8 cellular contexts compared by ENCODE assay signal in the genomic region with DNA sequence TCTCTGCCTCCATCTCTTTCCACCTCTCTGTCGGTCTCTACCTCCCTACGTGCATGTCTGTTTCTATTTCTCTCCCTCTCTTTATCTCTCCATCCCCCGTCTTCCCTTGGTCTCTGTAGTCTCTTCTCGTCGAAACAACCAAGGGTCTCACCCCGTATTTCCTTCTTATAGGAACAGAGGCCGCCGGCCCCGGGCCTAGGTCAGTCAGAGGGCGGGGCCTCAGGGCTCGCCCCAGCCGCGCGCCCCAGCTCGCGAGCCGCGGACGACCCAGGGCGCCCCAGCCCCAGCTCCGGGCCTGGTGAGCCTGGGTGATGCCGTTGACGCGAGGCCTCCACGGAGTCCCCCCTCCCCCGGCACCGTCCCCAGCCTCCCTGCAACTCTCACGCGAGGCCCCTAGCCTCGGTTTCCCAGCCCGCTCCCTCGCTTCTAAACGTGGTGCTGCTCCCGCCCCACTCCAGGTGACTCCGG. TPM values are rescaled to one million over a fixed set of nuclear protein-coding genes. Genes with fewer than 3 reads are reported as not detected.
DNase-seq lines count a peak whose midpoint lies in the region; ATAC-seq and TF ChIP-seq lines count a peak whose summit lies in the region.

No MANE protein-coding gene starts in this region.

- peaks cover 0 to 10% (median 9%) of the 10 kb centered on the region in 3 donors for H3K27me3 Mint-ChIP-seq in CD14-positive monocyte (ENCODE audit: low read depth in 3 of 3)
- no peaks in the 10 kb centered on the region for H3K27me3 Mint-ChIP-seq in activated naive CD8-positive, alpha-beta T cell treated with anti-CD3 and anti-CD28 coated beads for 36 hours

- peak overlapping the region; percentile 59 for H3K4me3 ChIP-seq in iPS-18a (ENCODE audit: low read length)
- H3K4me3 ChIP-seq in spleen, result peak overlapping the region; percentile 46 to 85 (median 60)

- TF ChIP-seq CTCF in CD14-positive monocyte (IDR thresholded peaks at IDR 0.05) (no peak), spleen (IDR thresholded peaks at IDR 0.05 in 8 of 11, conservative IDR thresholded peaks at IDR 0.05 in 3 of 11) (no peak)

- intact Hi-C loops in CD14-positive monocyte (cut with micrococcal nuclease), result loop anchor here (5.0 to 10.0 kb wide), 3 partner anchors 54 to 154 kb away; partner anchors contain the start of gene TFE3 (in 1 of the 2)
- intact Hi-C loops in spleen (cut with DNase I; ENCODE audit: low total_unique reads), result loop anchor here (10.0 kb wide), 2 partner anchors 54 to 86 kb away; partner anchors contain the start of gene HDAC6

- no peak overlapping the region for H3K9ac ChIP-seq in iPS-18a (ENCODE audit: low read length)

- H3K4me3 Mint-ChIP-seq in CD14-positive monocyte, result peak overlapping the region; percentile 84 to 93
- peak overlapping the region; percentile 83 for H3K4me3 Mint-ChIP-seq in activated naive CD8-positive, alpha-beta T cell treated with anti-CD3 and anti-CD28 coated beads for 36 hours

- H3K27ac ChIP-seq in iPS-18a (ENCODE audit: low read length) (no peak overlapping the region), spleen (peak overlapping the region; percentile 46 to 85 (median 78))

- H3K9me3 Mint-ChIP-seq in CD14-positive monocyte, result peaks cover 0 to 7% (median 0%) of the 10 kb centered on the region in 7 donors
- no peaks in the 10 kb centered on the region for H3K9me3 Mint-ChIP-seq in activated naive CD8-positive, alpha-beta T cell treated with anti-CD3 and anti-CD28 coated beads for 36 hours

- peaks cover 17 to 20% of the 10 kb centered on the region in 2 donors for H3K36me3 Mint-ChIP-seq in CD14-positive monocyte
- peaks cover 7% of the 10 kb centered on the region for H3K36me3 Mint-ChIP-seq in activated naive CD8-positive, alpha-beta T cell treated with anti-CD3 and anti-CD28 coated beads for 36 hours

- H3K27ac Mint-ChIP-seq in CD14-positive monocyte, result peak overlapping the region in 2 of 7 donors; percentile 43 to 52
- peak overlapping the region; percentile 80 for H3K27ac Mint-ChIP-seq in activated naive CD8-positive, alpha-beta T cell treated with anti-CD3 and anti-CD28 coated beads for 36 hours

- no peaks in the 10 kb centered on the region for H3K27me3 ChIP-seq in iPS-18a (ENCODE audit: control insufficient read depth, insufficient read depth, low read length)
- H3K27me3 ChIP-seq in spleen (replicated peaks in 1 of 7), result peaks cover 0 to 7% (median 0%) of the 10 kb centered on the region in 7 donors

- H3K4me1 Mint-ChIP-seq in CD14-positive monocyte, result peaks cover 16% of the 10 kb centered on the region
- H3K4me1 Mint-ChIP-seq in activated naive CD8-positive, alpha-beta T cell treated with anti-CD3 and anti-CD28 coated beads for 36 hours, result peaks cover 19% of the 10 kb centered on the region

- H3K4me1 ChIP-seq in iPS-18a (ENCODE audit: control insufficient read depth, low read depth, low read length) (no peaks in the 10 kb centered on the region), spleen (peaks cover 0 to 25% (median 5%) of the 10 kb centered on the region in 6 donors)

- H3K36me3 ChIP-seq in iPS-18a (ENCODE audit: control insufficient read depth, low read depth, low read length), result peaks cover 10% of the 10 kb centered on the region
- peaks cover 0 to 27% (median 9%) of the 10 kb centered on the region in 6 donors for H3K36me3 ChIP-seq in spleen

- DNase-seq in CD14-positive monocyte (ENCODE audit: low spot score) (no peak), spleen (no peak), SK-N-DZ (ENCODE audit: low spot score) (no peak), GF-D8 (lab: John Stamatoyannopoulos, UW) (no peak)
- peak; percentile 29 for DNase-seq in activated naive CD8-positive, alpha-beta T cell treated with anti-CD3 and anti-CD28 coated beads for 36 hours

- ATAC-seq in GM19328 (IDR thresholded peaks at IDR 0.05; ENCODE audit: unreplicated experiment) (peak; percentile 25), HG03378 (IDR thresholded peaks at IDR 0.05; ENCODE audit: unreplicated experiment) (peak; percentile 24)

- TF ChIP-seq POLR2A in spleen (IDR thresholded peaks at IDR 0.05), result no peak

- 1 to 54% (median 2%) methylated on average over 21 to 35 of the region's 35 CpGs for WGBS in spleen, 5 donors

- H3K9me3 ChIP-seq in iPS-18a (ENCODE audit: control insufficient read depth, low read depth, low read length), result peaks cover 8% of the 10 kb centered on the region
- H3K9me3 ChIP-seq in spleen, result no peaks in the 10 kb centered on the region

RNA-seq across cellular contexts. Expression of gene TIMM17B, which starts 6.6 kb away (rescaled TPM):
- polyA plus RNA-seq in CD14-positive monocyte, result 10 to 100 TPM; 86.8 to 86.9 TPM
- total RNA-seq in activated naive CD8-positive, alpha-beta T cell treated with anti-CD3 and anti-CD28 coated beads for 36 hours, result 10 to 100 TPM; 57.8 to 60.5 TPM
- 10 to 100 TPM; 29.3 to 50.0 (median 38.2) TPM for total RNA-seq in spleen
- polyA plus RNA-seq in spleen, result 10 to 100 TPM; 54.9 to 68.8 (median 59.1) TPM
- 163 and 201 TPM in 2 replicates for polyA plus RNA-seq in SK-N-DZ (2014; cell fraction: cytosol; rRNA removed)
- polyA plus RNA-seq in SK-N-DZ (2014; cell fraction: nucleus; rRNA removed), result 117 and 118 TPM in 2 replicates

RNA-seq across cellular contexts. Expression of gene PQBP1, which starts 6.8 kb away (rescaled TPM):
- polyA plus RNA-seq in CD14-positive monocyte (10 to 100 TPM; 71.7 to 78.3 TPM), spleen (10 to 100 TPM; 83.8 to 97.3 (median 92.9) TPM)
- total RNA-seq in activated naive CD8-positive, alpha-beta T cell treated with anti-CD3 and anti-CD28 coated beads for 36 hours, result 10 to 100 TPM; 84.3 to 85.7 TPM
- total RNA-seq in spleen, result 10 to 100 TPM; 53.5 to 73.6 (median 68.6) TPM
- 33.6 and 38.2 TPM in 2 replicates for polyA plus RNA-seq in SK-N-DZ (2014; cell fraction: cytosol; rRNA removed)
- polyA plus RNA-seq in SK-N-DZ (2014; cell fraction: nucleus; rRNA removed), result 35.0 and 48.2 TPM in 2 replicates

RNA-seq across cellular contexts. Expression of gene SLC35A2, which starts 20.5 kb away (rescaled TPM):
- 10 to 100 TPM; 18.4 to 21.6 TPM for polyA plus RNA-seq in CD14-positive monocyte
- total RNA-seq in activated naive CD8-positive, alpha-beta T cell treated with anti-CD3 and anti-CD28 coated beads for 36 hours, result 10 to 100 TPM; 20.8 to 24.0 TPM
- total RNA-seq in spleen, result 10 to 100 TPM; 15.0 to 20.8 (median 17.4) TPM
- polyA plus RNA-seq in spleen, result 1 to 10 TPM; 6.2 to 8.7 (median 8.3) TPM
- 11.0 and 16.5 TPM in 2 replicates for polyA plus RNA-seq in SK-N-DZ (2014; cell fraction: cytosol; rRNA removed)
- 13.2 and 21.5 TPM in 2 replicates for polyA plus RNA-seq in SK-N-DZ (2014; cell fraction: nucleus; rRNA removed)

RNA-seq across cellular contexts. Expression of gene PIM2, which starts 27.9 kb away (rescaled TPM):
- polyA plus RNA-seq in CD14-positive monocyte, result 1 to 10 TPM; 6.7 to 9.9 TPM
- 100 to 1,000 TPM; 213 to 219 TPM for total RNA-seq in activated naive CD8-positive, alpha-beta T cell treated with anti-CD3 and anti-CD28 coated beads for 36 hours
- total RNA-seq in spleen, result 100 to 1,000 TPM in 6 of 7 donors, 10 to 100 TPM in 1; 89.1 to 220 (median 159) TPM
- polyA plus RNA-seq in spleen, result 10 to 100 TPM; 54.2 to 86.6 (median 62.4) TPM
- 10.6 and 11.2 TPM in 2 replicates for polyA plus RNA-seq in SK-N-DZ (2014; cell fraction: cytosol; rRNA removed)
- 6.1 and 6.7 TPM in 2 replicates for polyA plus RNA-seq in SK-N-DZ (2014; cell fraction: nucleus; rRNA removed)

RNA-seq across cellular contexts. Expression of gene PCSK1N, which starts 55.6 kb away (rescaled TPM):
- polyA plus RNA-seq in CD14-positive monocyte, result not detected
- total RNA-seq in activated naive CD8-positive, alpha-beta T cell treated with anti-CD3 and anti-CD28 coated beads for 36 hours, result 1 to 10 TPM; 1.4 to 1.8 TPM
- total RNA-seq in spleen, result under 1 TPM in 3 of 7 donors, not detected in 4; 0.47 to 0.74 (median 0.70) TPM
- polyA plus RNA-seq in spleen, result under 1 TPM; 0.10 to 0.36 (median 0.11) TPM
- 65.2 and 80.9 TPM in 2 replicates for polyA plus RNA-seq in SK-N-DZ (2014; cell fraction: cytosol; rRNA removed)
- 28.7 and 37.3 TPM in 2 replicates for polyA plus RNA-seq in SK-N-DZ (2014; cell fraction: nucleus; rRNA removed)
